ENCODE assay signal across 1 cellular context in the genomic region with DNA sequence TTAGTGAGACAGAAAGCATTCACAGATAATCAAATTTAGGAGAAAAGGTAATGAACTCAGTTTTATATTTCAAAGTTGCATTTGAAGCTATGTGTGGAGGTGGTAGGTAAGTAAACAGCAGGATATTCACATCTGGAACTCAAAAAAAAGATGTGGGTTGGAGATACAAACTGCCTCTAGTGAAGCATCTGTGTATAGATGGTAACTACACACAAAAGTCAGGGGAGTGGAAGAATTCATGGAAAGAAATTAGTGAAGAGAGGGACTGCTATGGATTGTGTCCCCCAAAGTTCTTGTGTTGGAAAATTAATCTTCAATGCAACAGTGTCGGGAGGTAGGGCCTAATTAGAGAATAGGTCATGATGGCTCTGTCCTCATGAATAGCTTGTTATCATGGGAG.
TF ChIP-seq lines count a peak whose summit lies in the region.

No MANE protein-coding gene starts in this region.

TF ChIP-seq in H1, 55 proteins besides CTCF, POLR2A, EP300 and RAD21 (continued from another document):
- no peak for TF ChIP-seq EGR1 (IDR thresholded peaks at IDR 0.05; ENCODE audit: borderline replicate concordance, low read depth, low read length)
- TF ChIP-seq SP2 (IDR thresholded peaks at IDR 0.05; ENCODE audit: low read length), result no peak
- TF ChIP-seq JUN (IDR thresholded peaks at IDR 0.05; ENCODE audit: low read depth, low read length), result no peak
- no peak for TF ChIP-seq BCL11A (IDR thresholded peaks at IDR 0.05; ENCODE audit: low read depth in 2 of 2, low read length in 2 of 2)
- TF ChIP-seq TAF1 (IDR thresholded peaks at IDR 0.05; ENCODE audit: low read depth, low read length), result no peak
- no peak for TF ChIP-seq CBX5 (IDR thresholded peaks at IDR 0.05; ENCODE audit: low read depth, low read length)
- TF ChIP-seq NANOG (IDR thresholded peaks at IDR 0.05; ENCODE audit: insufficient read depth, low read depth, low read length, poor library complexity, severe bottlenecking), result no peak
- TF ChIP-seq KDM1A (IDR thresholded peaks at IDR 0.05; ENCODE audit: borderline replicate concordance, low read length), result no peak
- TF ChIP-seq ZNF274 (IDR thresholded peaks at IDR 0.05; ENCODE audit: borderline replicate concordance, extremely low read depth, low read length), result no peak
